27 cellular contexts compared by ENCODE assay signal in genomic region chr20:35598476-35598875, GRCh38.
"Had no signal": no experiment of that assay in that cellular context is flagged by ENCODE, and none has a peak within 500 bp of the region (broad histone marks: within the 10 kb centered on the region; RNA-seq: fewer than 3 reads in every experiment).

No MANE protein-coding gene starts in this region.

- H3K27ac ChIP-seq: prostate gland, right atrium auricular region, stomach, thyroid gland, upper lobe of left lung, VCaP had no signal

- H3K9me3 ChIP-seq: pancreas, prostate gland, right atrium auricular region, stomach, thyroid gland, upper lobe of left lung had no signal

- H3K36me3 Mint-ChIP-seq: activated naive CD4-positive, alpha-beta T cell treated with anti-CD3 and anti-CD28 coated beads, Interleukin-2, amount 10 ng/mL, durations not matched to agents 7 days and 5 days; naive B cell; stimulated activated naive B cell treated with anti-CD40 and anti-IgM and Interleukin-4, amounts not matched to agents 10 μg/mL and 1 μg/mL and 100 μg/mL, for 72 hours had no signal

- H3K9me3 Mint-ChIP-seq: activated naive CD4-positive, alpha-beta T cell treated with anti-CD3 and anti-CD28 coated beads, Interleukin-2, amount 10 ng/mL, durations not matched to agents 7 days and 5 days; activated naive CD8-positive, alpha-beta T cell treated with anti-CD3 and anti-CD28 coated beads, Interleukin-2, amount 50 U/mL, for 24 hours; naive B cell; neural crest cell; stimulated activated naive B cell treated with anti-CD40 and anti-IgM and Interleukin-4, amounts not matched to agents 10 μg/mL and 1 μg/mL and 100 μg/mL, for 72 hours had no signal

- DNase-seq: activated CD4-positive, alpha-beta T cell treated with anti-CD3 and anti-CD28 coated beads for 48 hours; activated CD4-positive, alpha-beta T cell treated with anti-CD3 and anti-CD28 coated beads, Interleukin-2, amount 50 U/mL, for 48 hours; activated CD8-positive, alpha-beta memory T cell treated with anti-CD3 and anti-CD28 coated beads for 24 hours; activated effector memory CD4-positive, alpha-beta T cell treated with Interleukin-2 at 50 U/mL for 16 hours; activated naive CD4-positive, alpha-beta T cell treated with anti-CD3 and anti-CD28 coated beads, Interleukin-2, amount 10 ng/mL, durations not matched to agents 7 days and 5 days; activated naive CD8-positive, alpha-beta T cell treated with anti-CD3 and anti-CD28 coated beads, Interleukin-2, amount 50 U/mL, for 24 hours; amygdala; foreskin fibroblast; hippocampal formation; left cardiac atrium; mammary epithelial cell; naive B cell; nucleus accumbens; stimulated activated CD4-positive, alpha-beta T cell treated with anti-CD3 and anti-CD28 coated beads, Interleukin-15, amount 100 ng/mL, for 24 hours; stimulated activated CD4-positive, alpha-beta T cell treated with anti-CD3 and anti-CD28 coated beads, Interleukin-2, amount 100 ng/mL, for 24 hours; stimulated activated naive B cell treated with anti-CD40 and anti-IgM and Interleukin-4, amounts not matched to agents 10 μg/mL and 1 μg/mL and 100 μg/mL, for 72 hours; T-helper 9 cell had no signal

- ATAC-seq: activated CD4-positive, CD25-positive, alpha-beta regulatory T cell treated with anti-CD3 and anti-CD28 coated beads, Interleukin-2, amount 50 U/mL, for 24 hours; activated naive CD8-positive, alpha-beta T cell treated with anti-CD3 and anti-CD28 coated beads, Interleukin-2, amount 50 U/mL, for 24 hours; left cardiac atrium; stimulated activated naive B cell treated with anti-CD40 and anti-IgM and Interleukin-4, amounts not matched to agents 10 μg/mL and 1 μg/mL and 100 μg/mL, for 72 hours had no signal

- H3K36me3 ChIP-seq: pancreas, prostate gland, right atrium auricular region, thyroid gland, upper lobe of left lung had no signal

- H3K27ac Mint-ChIP-seq: activated naive CD4-positive, alpha-beta T cell treated with anti-CD3 and anti-CD28 coated beads, Interleukin-2, amount 10 ng/mL, durations not matched to agents 7 days and 5 days; activated naive CD8-positive, alpha-beta T cell treated with anti-CD3 and anti-CD28 coated beads, Interleukin-2, amount 50 U/mL, for 24 hours; stimulated activated naive B cell treated with anti-CD40 and anti-IgM and Interleukin-4, amounts not matched to agents 10 μg/mL and 1 μg/mL and 100 μg/mL, for 72 hours had no signal

- H3K4me2 ChIP-seq: smooth muscle cell had no signal

- H3K27me3 ChIP-seq: pancreas, right atrium auricular region, thyroid gland had no signal

- H3K4me1 ChIP-seq: prostate gland had no signal

- H3K4me3 Mint-ChIP-seq: activated naive CD4-positive, alpha-beta T cell treated with anti-CD3 and anti-CD28 coated beads, Interleukin-2, amount 10 ng/mL, durations not matched to agents 7 days and 5 days; activated naive CD8-positive, alpha-beta T cell treated with anti-CD3 and anti-CD28 coated beads, Interleukin-2, amount 50 U/mL, for 24 hours; neural crest cell; stimulated activated naive B cell treated with anti-CD40 and anti-IgM and Interleukin-4, amounts not matched to agents 10 μg/mL and 1 μg/mL and 100 μg/mL, for 72 hours had no signal

- H3K4me3 ChIP-seq: pancreas, prostate gland, right atrium auricular region, smooth muscle cell, stomach, thyroid gland, upper lobe of left lung had no signal
